Comparison of ENCODE assay signal across 9 cellular contexts in the genomic region with DNA sequence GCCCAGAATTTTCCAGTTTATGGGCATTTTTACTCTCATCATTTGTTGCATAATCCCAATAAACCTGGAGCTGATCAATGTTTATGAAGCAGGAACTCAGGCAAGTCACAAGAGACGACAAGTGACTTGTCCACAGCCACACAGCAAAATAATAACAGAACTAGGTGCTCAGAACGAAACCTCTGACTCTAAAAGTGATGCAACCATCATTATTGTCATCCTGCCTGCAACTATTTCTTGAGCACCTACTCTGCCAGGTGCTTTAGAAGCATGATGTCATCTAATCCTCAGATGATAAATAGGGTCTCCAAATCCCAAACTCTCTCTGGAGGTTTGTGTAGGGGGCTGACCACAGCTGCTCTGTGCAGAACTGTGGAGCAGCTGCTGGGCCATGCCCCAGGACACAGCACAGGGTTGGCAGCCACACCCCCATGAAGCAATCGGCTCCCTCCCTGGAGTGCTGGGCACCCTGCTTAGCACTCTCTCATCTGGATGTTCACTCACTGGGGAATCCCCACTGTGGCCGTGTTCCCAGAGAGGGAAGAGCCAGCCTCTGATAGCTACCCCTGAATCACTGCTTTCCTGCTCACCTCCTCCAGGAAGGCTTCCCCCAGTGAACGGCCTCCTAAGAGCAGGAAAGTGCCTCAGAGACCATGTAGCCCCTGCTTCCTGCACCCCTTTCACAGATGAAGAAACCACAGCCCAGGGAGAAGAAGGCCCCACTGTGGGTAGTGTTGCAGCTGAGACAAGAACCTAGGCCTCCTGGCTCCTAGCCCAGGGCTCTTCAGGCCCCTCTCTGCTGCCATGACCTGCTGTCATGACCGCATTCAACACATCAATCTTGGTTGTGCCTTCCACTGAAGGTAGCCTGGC. TPM values are rescaled to one million over a fixed set of nuclear protein-coding genes. Genes with fewer than 3 reads are reported as not detected.
A peak's percentile ranks its signal among the peaks of the same experiment; 100 is the strongest.
DNase-seq lines count a peak whose midpoint lies in the region; ATAC-seq and TF ChIP-seq lines count a peak whose summit lies in the region.
"Had no signal": no experiment of that assay in that cellular context is flagged by ENCODE, and none has a peak within 500 bp of the region (broad histone marks: within the 10 kb centered on the region; RNA-seq: fewer than 3 reads in every experiment).

No MANE protein-coding gene starts in this region.

- no peak overlapping the region for H2BK5ac ChIP-seq in neuronal stem cell (ENCODE audit: low read length)

- H3K4me3 ChIP-seq in GM12865 (ENCODE audit: low read depth, low read length) = no peak overlapping the region
- H3K4me3 ChIP-seq in mucosa of rectum (ENCODE audit: low read length in 2 of 2) = peak overlapping the region; percentile 73 to 87
- no peak overlapping the region for H3K4me3 ChIP-seq in smooth muscle cell
- no peak overlapping the region for H3K4me3 ChIP-seq in gastroesophageal sphincter
- no peak overlapping the region for H3K4me3 ChIP-seq in neuronal stem cell (ENCODE audit: low read length in 2 of 2)
- H3K4me3 ChIP-seq: dorsolateral prefrontal cortex had no signal

- no peak overlapping the region for H2BK120ac ChIP-seq in neuronal stem cell (ENCODE audit: low read depth, low read length)

- no peak overlapping the region for H3K4me3 Mint-ChIP-seq in HFFc6
- peak overlapping the region; percentile 78 for H3K4me3 Mint-ChIP-seq in activated CD4-positive, alpha-beta memory T cell treated with anti-CD3 and anti-CD28 coated beads for 36 hours

- H2BK12ac ChIP-seq in neuronal stem cell (ENCODE audit: low read length) = no peak overlapping the region

- H3K79me2 ChIP-seq in smooth muscle cell (ENCODE audit: low read depth) = no peaks in the 10 kb centered on the region

- DNase-seq in GM12865 (ENCODE audit: low read depth) (peak; percentile 67), HFFc6 (peak; percentile 4), smooth muscle cell (lab: John Stamatoyannopoulos, UW; ENCODE audit: unreplicated experiment) (no peak), hippocampal formation (lab: John Stamatoyannopoulos, UW) (no peak), neuronal stem cell (ENCODE audit: low spot score) (no peak)
- DNase-seq in activated CD4-positive, alpha-beta memory T cell treated with anti-CD3 and anti-CD28 coated beads for 36 hours = peak; percentile 78

- H3K9ac ChIP-seq in mucosa of rectum (ENCODE audit: low read depth in 1 of 2, low read length in 2 of 2) = peak overlapping the region; percentile 82 to 86
- no peak overlapping the region for H3K9ac ChIP-seq in smooth muscle cell (ENCODE audit: low read depth)
- no peak overlapping the region for H3K9ac ChIP-seq in neuronal stem cell (ENCODE audit: low read depth, low read length, poor library complexity)

- no peaks in the 10 kb centered on the region for H3K36me3 Mint-ChIP-seq in HFFc6 (ENCODE audit: low read depth)
- no peaks in the 10 kb centered on the region for H3K36me3 Mint-ChIP-seq in activated CD4-positive, alpha-beta memory T cell treated with anti-CD3 and anti-CD28 coated beads for 36 hours

- no peak overlapping the region for H4K8ac ChIP-seq in neuronal stem cell (ENCODE audit: low read depth, low read length)

- no peak for TF ChIP-seq EP300 in gastroesophageal sphincter (IDR thresholded peaks at IDR 0.05)

- POLR2A ChIA-PET in activated CD4-positive, alpha-beta memory T cell treated with anti-CD3 and anti-CD28 coated beads for 36 hours (lab: Charles Lee) = interaction anchor here (0.6 to 4.0 kb wide), 4 partner anchors 34 to 851 kb away, joined by 3 to 23 read pairs (median 4); a partner anchor contains a TSS

- H3K27me3 Mint-ChIP-seq in HFFc6 (ENCODE audit: insufficient read depth) = peaks cover 29% of the 10 kb centered on the region
- no peaks in the 10 kb centered on the region for H3K27me3 Mint-ChIP-seq in activated CD4-positive, alpha-beta memory T cell treated with anti-CD3 and anti-CD28 coated beads for 36 hours

- H2AFZ ChIP-seq in smooth muscle cell (ENCODE audit: low read depth) (no peak overlapping the region), neuronal stem cell (ENCODE audit: low read length) (no peak overlapping the region)

- CTCF ChIA-PET in activated CD4-positive, alpha-beta memory T cell treated with anti-CD3 and anti-CD28 coated beads for 36 hours (lab: Charles Lee) = interaction anchor here (0.6 to 5.3 kb wide), 8 partner anchors 8 to 187 kb away, joined by 3 to 38 read pairs (median 12); a partner anchor contains a TSS

- H3K27me3 ChIP-seq in mucosa of rectum (ENCODE audit: control insufficient read depth in 2 of 2, insufficient read depth in 2 of 2, low read length in 2 of 2) (no peaks in the 10 kb centered on the region), smooth muscle cell (ENCODE audit: low read depth) (peaks cover 31% of the 10 kb centered on the region), gastroesophageal sphincter (peaks cover 39% of the 10 kb centered on the region), neuronal stem cell (ENCODE audit: control insufficient read depth in 3 of 3, insufficient read depth in 3 of 3, low read depth in 1 of 3, low read length in 3 of 3) (peaks cover 8 to 62% (median 21%) of the 10 kb centered on the region in 3 experiments)

- H3K27ac ChIP-seq in mucosa of rectum (ENCODE audit: low read depth in 2 of 2, low read length in 2 of 2) (peak overlapping the region; percentile 85 to 90), smooth muscle cell (ENCODE audit: low read depth) (no peak overlapping the region), gastroesophageal sphincter (no peak overlapping the region), neuronal stem cell (replicated peaks; ENCODE audit: low read length) (no peak overlapping the region)
- H3K27ac ChIP-seq: dorsolateral prefrontal cortex had no signal

- H3K9me3 ChIP-seq in mucosa of rectum (ENCODE audit: control insufficient read depth in 2 of 2, low read length in 2 of 2) (no peaks in the 10 kb centered on the region), smooth muscle cell (replicated peaks; ENCODE audit: low read depth) (no peaks in the 10 kb centered on the region), gastroesophageal sphincter (no peaks in the 10 kb centered on the region), neuronal stem cell (replicated peaks in 1 of 2; ENCODE audit: control insufficient read depth in 2 of 2, insufficient read depth in 1 of 2, low read depth in 1 of 2, low read length in 2 of 2) (peaks cover 0 to 2% of the 10 kb centered on the region in 2 donors)

- no peak overlapping the region for H3K23ac ChIP-seq in neuronal stem cell (ENCODE audit: low read depth, low read length, poor library complexity)

- H3K9me3 Mint-ChIP-seq in HFFc6 = no peaks in the 10 kb centered on the region
- H3K9me3 Mint-ChIP-seq in activated CD4-positive, alpha-beta memory T cell treated with anti-CD3 and anti-CD28 coated beads for 36 hours = no peaks in the 10 kb centered on the region

- H3K27ac Mint-ChIP-seq in HFFc6 = no peak overlapping the region
- peak overlapping the region; percentile 96 for H3K27ac Mint-ChIP-seq in activated CD4-positive, alpha-beta memory T cell treated with anti-CD3 and anti-CD28 coated beads for 36 hours

- 78% methylated on average over 6 of the region's 6 CpGs for WGBS in smooth muscle cell (ENCODE audit: low lambda C conversion rate)
- WGBS in gastroesophageal sphincter (ENCODE audit: low coverage in 1 of 2), 2 donors = 88% methylated on average over 2 of the region's 6 CpGs; no CpG with 5 or more reads in 1 of the 2 donors
- no CpG with 5 or more reads among the region's 6 CpGs for WGBS in neuronal stem cell (ENCODE audit: extremely low coverage in 2 of 2, insufficient read length in 2 of 2, insufficient replicate concordance in 1 of 2), 2 donors

- ATAC-seq in gastroesophageal sphincter = no peak

- no peak for TF ChIP-seq CTCF in GM12865 (IDR thresholded peaks at IDR 0.05; ENCODE audit: insufficient read depth, low read depth, low read length, missing control alignments)
- TF ChIP-seq CTCF in HFFc6 (IDR thresholded peaks at IDR 0.05) = no peak
- TF ChIP-seq CTCF in smooth muscle cell (IDR thresholded peaks at IDR 0.05; ENCODE audit: borderline replicate concordance, insufficient read depth, poor library complexity, severe bottlenecking) = no peak
- TF ChIP-seq CTCF in gastroesophageal sphincter (IDR thresholded peaks at IDR 0.05) = no peak

- H2BK15ac ChIP-seq in neuronal stem cell (ENCODE audit: low read length) = no peak overlapping the region

- H3K18ac ChIP-seq in neuronal stem cell (ENCODE audit: low read length) = no peak overlapping the region

- H3F3A ChIP-seq in smooth muscle cell (ENCODE audit: low read depth) = no peaks in the 10 kb centered on the region

- no peak for TF ChIP-seq POLR2A in gastroesophageal sphincter (IDR thresholded peaks at IDR 0.05)

- H4K91ac ChIP-seq in neuronal stem cell (ENCODE audit: low read depth, low read length, poor library complexity) = no peak overlapping the region

- no peaks in the 10 kb centered on the region for H3K79me1 ChIP-seq in neuronal stem cell (ENCODE audit: low read depth, low read length)

- H3K14ac ChIP-seq in neuronal stem cell (ENCODE audit: low read length) = no peak overlapping the region

- H3K4me2 ChIP-seq in smooth muscle cell (no peak overlapping the region), neuronal stem cell (ENCODE audit: insufficient read depth, low read length, poor library complexity, severe bottlenecking) (no peak overlapping the region)

- peaks cover 24% of the 10 kb centered on the region for H3K4me1 Mint-ChIP-seq in HFFc6 (ENCODE audit: low read depth)
- peaks cover 60% of the 10 kb centered on the region for H3K4me1 Mint-ChIP-seq in activated CD4-positive, alpha-beta memory T cell treated with anti-CD3 and anti-CD28 coated beads for 36 hours (ENCODE audit: low read depth)

- no peaks in the 10 kb centered on the region for H4K20me1 ChIP-seq in smooth muscle cell (ENCODE audit: low read depth)

- H3K4me1 ChIP-seq in mucosa of rectum (ENCODE audit: control insufficient read depth in 2 of 2, insufficient read depth in 2 of 2, low read length in 2 of 2) (peaks cover 68 to 73% of the 10 kb centered on the region in 2 donors), smooth muscle cell (ENCODE audit: low read depth) (no peaks in the 10 kb centered on the region), gastroesophageal sphincter (peaks cover 0 to 14% (median 3%) of the 10 kb centered on the region in 3 donors), neuronal stem cell (ENCODE audit: control insufficient read depth in 2 of 2, insufficient read depth in 1 of 2, low read depth in 1 of 2, low read length in 2 of 2) (no peaks in the 10 kb centered on the region)

- no peak overlapping the region for H2AK5ac ChIP-seq in neuronal stem cell (ENCODE audit: low read depth, low read length)

- H3K36me3 ChIP-seq in mucosa of rectum (ENCODE audit: control insufficient read depth in 2 of 2, insufficient read depth in 2 of 2, low read length in 2 of 2) = peaks cover 0 to 4% of the 10 kb centered on the region in 2 donors
- no peaks in the 10 kb centered on the region for H3K36me3 ChIP-seq in smooth muscle cell (ENCODE audit: low read depth)
- H3K36me3 ChIP-seq in gastroesophageal sphincter = no peaks in the 10 kb centered on the region
- no peaks in the 10 kb centered on the region for H3K36me3 ChIP-seq in neuronal stem cell (replicated peaks in 1 of 2; ENCODE audit: control insufficient read depth in 2 of 2, insufficient read depth in 2 of 2, low read length in 2 of 2)

- no peak overlapping the region for H3K4ac ChIP-seq in neuronal stem cell (ENCODE audit: low read length)

- intact Hi-C loops in activated CD4-positive, alpha-beta memory T cell treated with anti-CD3 and anti-CD28 coated beads for 36 hours (cut with micrococcal nuclease) = loop anchor here (1.0 to 10.0 kb wide), 4 partner anchors 83 to 746 kb away; a partner anchor contains a TSS

RNA-seq across cellular contexts. Expression of a gene that starts 2.1 kb away (rescaled TPM):
- total RNA-seq in HFFc6 (2021; fragmentation: NEBNext Ultra II Directional; extraction: Animal tissue kit (Norgen Biotek cat#: 25700)) = not detected
- 1 to 10 TPM; 4.6 to 5.3 TPM for total RNA-seq in activated CD4-positive, alpha-beta memory T cell treated with anti-CD3 and anti-CD28 coated beads for 36 hours
- total RNA-seq in smooth muscle cell = 1.3 TPM in 2 replicates
- polyA plus RNA-seq in smooth muscle cell = 0.50 and 2.5 TPM in 2 replicates
- 1 to 10 TPM in 2 of 4 donors, under 1 TPM in 1, not detected in 1; 0.93 to 7.3 (median 1.0) TPM for total RNA-seq in gastroesophageal sphincter
- 0.07 TPM for polyA plus RNA-seq in neuronal stem cell (2013, experiment 1 of 2)
- polyA plus RNA-seq in neuronal stem cell (2013, experiment 2 of 2) = 0.06 TPM

RNA-seq across cellular contexts. Expression of a gene that starts 34.7 kb away (rescaled TPM):
- 1 to 10 TPM; 3.3 to 4.2 (median 3.6) TPM for total RNA-seq in HFFc6 (2021; fragmentation: NEBNext Ultra II Directional; extraction: Animal tissue kit (Norgen Biotek cat#: 25700))
- 1 to 10 TPM; 5.6 to 5.7 TPM for total RNA-seq in activated CD4-positive, alpha-beta memory T cell treated with anti-CD3 and anti-CD28 coated beads for 36 hours
- 1.7 and 4.1 TPM in 2 replicates for total RNA-seq in smooth muscle cell
- polyA plus RNA-seq in smooth muscle cell = 4.5 and 5.7 TPM in 2 replicates
- 1 to 10 TPM; 2.2 to 6.4 (median 5.6) TPM for total RNA-seq in gastroesophageal sphincter
- polyA plus RNA-seq in neuronal stem cell (2013, experiment 1 of 2) = 6.1 TPM
- polyA plus RNA-seq in neuronal stem cell (2013, experiment 2 of 2) = 5.7 TPM

Comparison
In these comparisons a context has a peak if more than half of its experiments do, and no peak if none do; other contexts are left out.
1. DNase-seq: peak in GM12865 (single experiment), HFFc6 (single experiment) and activated CD4-positive, alpha-beta memory T cell treated with anti-CD3 and anti-CD28 coated beads for 36 hours (single experiment); none in smooth muscle cell (single experiment), hippocampal formation (0 of 2) and neuronal stem cell (single experiment).
2. H3K4me3 ChIP-seq: peak in mucosa of rectum (2 of 2); none in GM12865 (single experiment), smooth muscle cell (single experiment), gastroesophageal sphincter (0 of 2) and neuronal stem cell (0 of 2).
3. H3K27ac ChIP-seq: peak in mucosa of rectum (2 of 2); none in smooth muscle cell (single experiment), gastroesophageal sphincter (0 of 4) and neuronal stem cell (single experiment).
4. H3K9ac ChIP-seq: peak in mucosa of rectum (2 of 2); none in smooth muscle cell (single experiment) and neuronal stem cell (single experiment).